19 cellular contexts compared by ENCODE assay signal in genomic region chr6:39808934-39809333, GRCh38. TPM values are rescaled to one million over a fixed set of nuclear protein-coding genes. Genes with fewer than 3 reads are reported as not detected.
DNase-seq lines count a peak whose midpoint lies in the region; ATAC-seq and TF ChIP-seq lines count a peak whose summit lies in the region.
"Had no signal": no experiment of that assay in that cellular context is flagged by ENCODE, and none has a peak within 500 bp of the region (broad histone marks: within the 10 kb centered on the region; RNA-seq: fewer than 3 reads in every experiment).

No MANE protein-coding gene starts in this region.

- H3K27me3 ChIP-seq in left ventricle myocardium inferior (ENCODE audit: low read depth) = no peaks in the 10 kb centered on the region
- H3K27me3 ChIP-seq in muscle layer of duodenum (ENCODE audit: low read depth, low read length) = no peaks in the 10 kb centered on the region
- no peaks in the 10 kb centered on the region for H3K27me3 ChIP-seq in testis
- H3K27me3 ChIP-seq: sigmoid colon, stomach had no signal

- H3K36me3 ChIP-seq in left ventricle myocardium inferior = no peaks in the 10 kb centered on the region
- no peaks in the 10 kb centered on the region for H3K36me3 ChIP-seq in muscle layer of duodenum (ENCODE audit: control insufficient read depth in 1 of 2, insufficient read depth in 2 of 2, low read length in 2 of 2)
- H3K36me3 ChIP-seq in testis (ENCODE audit: low read depth, missing control alignments) = no peaks in the 10 kb centered on the region
- H3K36me3 ChIP-seq: neutrophil, sigmoid colon, stomach had no signal

- no peak for ATAC-seq in GM18907 (IDR thresholded peaks at IDR 0.05; ENCODE audit: unreplicated experiment)
- ATAC-seq: CD8-positive, alpha-beta T cell; K562; T-cell had no signal

- TF ChIP-seq CTCF in left ventricle myocardium inferior (IDR thresholded peaks at IDR 0.05; ENCODE audit: borderline replicate concordance) (no peak), coronary artery (IDR thresholded peaks at IDR 0.05) (no peak), testis (IDR thresholded peaks at IDR 0.05) (no peak), GM13976 (IDR thresholded peaks at IDR 0.05; ENCODE audit: borderline replicate concordance, control extremely low read depth, extremely low read depth, insufficient read depth, missing control alignments) (no peak)

- WGBS in testis, 2 donors = 38 to 40% methylated on average over 5 of the region's 5 CpGs

- H3K9me3 ChIP-seq in left ventricle myocardium inferior (replicated peaks) (no peaks in the 10 kb centered on the region), muscle layer of duodenum (ENCODE audit: control insufficient read depth in 1 of 2, low read length in 2 of 2) (no peaks in the 10 kb centered on the region), testis (no peaks in the 10 kb centered on the region)
- H3K9me3 ChIP-seq: neutrophil, sigmoid colon, stomach had no signal

- TF ChIP-seq POLR2A in testis (IDR thresholded peaks at IDR 0.05) = no peak

- in situ Hi-C loops in GM13976 (cut with MboI; ENCODE audit: low sequenced_read_pairs, unreplicated experiment) = no loop called here

- DNase-seq in left ventricle myocardium inferior (no peak), cardiac septum (ENCODE audit: low spot score) (no peak), coronary artery (ENCODE audit: low spot score) (peak; percentile 71), testis (no peak), NCI-H2081 treated with DMSO at 0.1 percent for 48 hours (lab: John Stamatoyannopoulos, UW) (no peak), GM13976 (ENCODE audit: low spot score) (no peak)
- DNase-seq: activated naive CD4-positive, alpha-beta T cell treated with Interleukin-2 at 50 U/mL for 16 hours; CD8-positive, alpha-beta T cell; NCI-H345; SHP77; sigmoid colon; stimulated activated CD4-positive, alpha-beta T cell treated with anti-CD3 and anti-CD28 coated beads, Interleukin-2, amount 100 ng/mL, for 24 hours; stomach; T-cell had no signal

- H3K27ac ChIP-seq in left ventricle myocardium inferior (replicated peaks) (peak overlapping the region; percentile 27), coronary artery (no peak overlapping the region), muscle layer of duodenum (ENCODE audit: low read length) (peak overlapping the region; percentile 45), testis (peak overlapping the region in 1 of 2 donors; percentile 23)
- H3K27ac ChIP-seq: HL-60, neutrophil had no signal

- peaks cover 76% of the 10 kb centered on the region for H3K4me1 ChIP-seq in left ventricle myocardium inferior
- peaks cover 8 to 52% of the 10 kb centered on the region in 2 donors for H3K4me1 ChIP-seq in muscle layer of duodenum (ENCODE audit: control insufficient read depth in 1 of 2, insufficient read depth in 2 of 2, low read length in 2 of 2)
- peaks cover 33% of the 10 kb centered on the region for H3K4me1 ChIP-seq in testis

- H3K4me3 ChIP-seq in left ventricle myocardium inferior (no peak overlapping the region), coronary artery (no peak overlapping the region), muscle layer of duodenum (ENCODE audit: low read depth in 1 of 2, low read length in 2 of 2) (no peak overlapping the region), testis (no peak overlapping the region)
- H3K4me3 ChIP-seq: K562, sigmoid colon, stomach had no signal

- intact Hi-C loops in left ventricle myocardium inferior (cut with micrococcal nuclease) = no loop called here
- intact Hi-C loops in cardiac septum (cut with DNase I) = no loop called here
- intact Hi-C loops in testis (cut with DNase I; ENCODE audit: low total_unique reads) = no loop called here

RNA-seq across cellular contexts. Expression of gene DAAM2, which starts 16.8 kb away (rescaled TPM):
- total RNA-seq in left ventricle myocardium inferior = 19.1 TPM
- 10.4 TPM for total RNA-seq in cardiac septum
- total RNA-seq in testis = 10 to 100 TPM; 64.5 to 66.1 TPM
- 37.4 TPM for polyA plus RNA-seq in testis (ENCODE audit: insufficient read depth, low read depth, low replicate concordance)
- total RNA-seq: CD8-positive, alpha-beta T cell had no signal

Comparison
In these comparisons a context has a peak if more than half of its experiments do, and no peak if none do; other contexts are left out.
1. H3K27ac ChIP-seq: peak in left ventricle myocardium inferior (single experiment) and muscle layer of duodenum (single experiment); none in coronary artery (0 of 2).